Comparison of ENCODE assay signal across 7 cellular contexts in the genomic region with DNA sequence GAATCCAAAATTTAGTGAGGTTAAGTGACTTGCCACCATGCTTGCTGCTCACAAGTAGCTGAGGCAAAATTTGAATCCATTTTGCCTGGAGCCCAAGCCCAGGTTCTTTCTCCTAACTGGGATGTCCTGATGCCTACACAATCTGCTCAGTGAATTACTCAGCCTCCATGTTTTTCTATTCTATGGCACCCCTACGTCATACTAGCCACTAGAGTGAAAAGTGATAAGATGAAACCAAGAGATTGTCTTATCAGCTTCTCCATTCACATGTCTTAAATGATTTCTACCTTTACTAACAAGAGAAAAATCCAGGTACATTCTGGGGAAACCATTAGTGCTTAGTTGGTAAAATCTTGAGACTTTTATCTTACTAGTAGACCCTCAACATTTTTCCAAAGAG.
"Had no signal": no experiment of that assay in that cellular context is flagged by ENCODE, and none has a peak within 500 bp of the region (broad histone marks: within the 10 kb centered on the region; RNA-seq: fewer than 3 reads in every experiment).

No MANE protein-coding gene starts in this region.

- H3K27ac ChIP-seq: HL-60, KMS-11 had no signal

- ATAC-seq: HepG2, K562 had no signal

- H3K4me2 ChIP-seq: KMS-11 had no signal

- H3K4me3 ChIP-seq: K562 had no signal

- DNase-seq: IMR-90, KBM-7, KG1 had no signal

- H3K9ac ChIP-seq: KMS-11 had no signal
